Comparison of ENCODE assay signal across 8 cellular contexts in the genomic region with DNA sequence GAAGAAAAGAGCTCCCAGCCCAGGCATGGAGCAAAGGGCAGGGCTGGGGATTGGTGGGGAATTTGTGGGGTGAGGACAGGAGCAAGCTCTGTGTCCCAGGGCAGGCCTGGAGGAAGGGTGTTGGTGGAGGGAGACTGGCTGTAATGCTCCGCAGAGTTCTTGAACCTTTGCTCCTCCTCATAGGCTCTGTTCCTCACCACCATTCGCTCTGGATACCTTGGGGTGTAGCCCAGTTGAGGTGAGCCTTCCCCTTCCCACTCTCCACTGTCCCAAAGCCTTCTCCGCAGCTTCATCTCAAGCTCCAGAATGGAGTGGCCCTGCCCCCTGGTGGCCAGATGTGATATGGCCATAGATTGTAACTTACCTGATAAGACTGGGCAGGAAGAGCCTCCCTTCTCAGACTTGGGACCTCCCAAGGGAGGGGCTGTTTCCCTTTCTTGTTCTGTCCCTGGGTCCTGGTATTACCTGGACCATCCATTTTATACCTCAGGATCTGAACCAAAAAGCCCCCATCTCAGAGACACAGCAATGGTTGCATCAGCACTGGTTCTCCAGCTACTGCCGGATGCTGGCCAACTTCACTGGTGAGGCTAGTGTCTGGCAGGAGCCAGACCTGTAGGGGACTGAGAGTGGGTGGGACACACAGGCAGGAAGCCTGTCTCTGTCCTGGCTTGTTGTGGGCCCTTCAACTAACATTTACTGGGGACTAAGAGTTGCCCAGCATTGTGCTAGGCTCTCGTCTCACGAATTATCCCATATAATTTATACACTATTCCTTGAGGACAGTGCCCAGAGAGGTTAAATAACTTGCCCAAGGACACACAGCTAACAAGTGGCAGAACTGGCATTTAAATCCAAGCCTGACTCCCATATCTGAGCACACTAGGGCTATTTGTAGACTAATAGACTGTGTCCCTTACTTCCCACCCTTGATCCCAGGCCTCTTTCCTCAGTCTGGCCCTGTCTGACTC. TPM values are rescaled to one million over a fixed set of nuclear protein-coding genes. Genes with fewer than 3 reads are reported as not detected.
A peak's percentile ranks its signal among the peaks of the same experiment; 100 is the strongest.
DNase-seq lines count a peak whose midpoint lies in the region; ATAC-seq, FAIRE-seq and TF ChIP-seq lines count a peak whose summit lies in the region.

No MANE protein-coding gene starts in this region.

- peak overlapping the region; percentile 81 for H2AFZ ChIP-seq in neural progenitor cell (replicated peaks)

- peak overlapping the region; percentile 50 for H3K27ac Mint-ChIP-seq in neural progenitor cell
- H3K27ac Mint-ChIP-seq in stimulated activated naive CD8-positive, alpha-beta T cell treated with anti-CD3 and anti-CD28 coated beads, Interleukin-15, amount 100 ng/mL, for 72 hours = no peak overlapping the region

- H3K4me1 Mint-ChIP-seq in neural progenitor cell = peaks cover 4% of the 10 kb centered on the region
- H3K4me1 Mint-ChIP-seq in stimulated activated naive CD8-positive, alpha-beta T cell treated with anti-CD3 and anti-CD28 coated beads, Interleukin-15, amount 100 ng/mL, for 72 hours = peaks cover 27% of the 10 kb centered on the region

- no peak overlapping the region for H3K9ac ChIP-seq in neural progenitor cell

- H3K4me1 ChIP-seq in neural progenitor cell = peaks cover 7% of the 10 kb centered on the region

- no peak for FAIRE-seq in RCC 7860 (lab: Jason Lieb, UNC)

- peak; percentile 94 for ATAC-seq in stimulated activated naive CD8-positive, alpha-beta T cell treated with anti-CD3 and anti-CD28 coated beads, Interleukin-15, amount 100 ng/mL, for 72 hours
- ATAC-seq in GM19467 (IDR thresholded peaks at IDR 0.05; ENCODE audit: unreplicated experiment) = no peak

- H3F3A ChIP-seq in neural progenitor cell (ENCODE audit: low read depth) = peaks cover 8% of the 10 kb centered on the region

- H3K36me3 ChIP-seq in neural progenitor cell = no peaks in the 10 kb centered on the region

- no peak overlapping the region for H3K4me2 ChIP-seq in neural progenitor cell

- H3K27me3 ChIP-seq in neural progenitor cell = no peaks in the 10 kb centered on the region

- H3K9me3 ChIP-seq in neural progenitor cell (ENCODE audit: low read depth) = no peaks in the 10 kb centered on the region

- no peaks in the 10 kb centered on the region for H4K20me1 ChIP-seq in neural progenitor cell (ENCODE audit: low read depth)

- H3K4me3 ChIP-seq in fibroblast of pulmonary artery (replicated peaks; ENCODE audit: low read depth, low read length) (no peak overlapping the region), neural progenitor cell (no peak overlapping the region)

- TF ChIP-seq CTCF in GM12801 (IDR thresholded peaks at IDR 0.05; ENCODE audit: extremely low read depth, insufficient read length) = peak; percentile 49
- TF ChIP-seq CTCF in fibroblast of pulmonary artery (IDR thresholded peaks at IDR 0.05; ENCODE audit: low read length, missing control alignments) = peak; percentile 98
- TF ChIP-seq CTCF in neural progenitor cell (IDR thresholded peaks at IDR 0.05) = peak; percentile 97

- no peak overlapping the region for H3K27ac ChIP-seq in neural progenitor cell

- no peaks in the 10 kb centered on the region for H3K79me2 ChIP-seq in neural progenitor cell (ENCODE audit: low read depth)

- H3K9me3 Mint-ChIP-seq in neural progenitor cell = no peaks in the 10 kb centered on the region
- H3K9me3 Mint-ChIP-seq in stimulated activated naive CD8-positive, alpha-beta T cell treated with anti-CD3 and anti-CD28 coated beads, Interleukin-15, amount 100 ng/mL, for 72 hours = no peaks in the 10 kb centered on the region

- H3K27me3 Mint-ChIP-seq in neural progenitor cell (ENCODE audit: insufficient read depth, low read depth) = peaks cover 20% of the 10 kb centered on the region
- no peaks in the 10 kb centered on the region for H3K27me3 Mint-ChIP-seq in stimulated activated naive CD8-positive, alpha-beta T cell treated with anti-CD3 and anti-CD28 coated beads, Interleukin-15, amount 100 ng/mL, for 72 hours

- peak; percentile 74 for DNase-seq in M059J (ENCODE audit: low read depth)
- DNase-seq in RCC 7860 (ENCODE audit: low spot score) = peak; percentile 51
- DNase-seq in activated T-cell treated with anti-CD3 and anti-CD28 coated beads, Interleukin-2, amount 50 U/mL, for 48 hours = peak; percentile 92 to 94
- DNase-seq in fibroblast of pulmonary artery (ENCODE audit: low read depth) = peak; percentile 86
- peak; percentile 92 for DNase-seq in neural progenitor cell (ENCODE audit: low spot score)
- peak; percentile 80 to 81 for DNase-seq in stimulated activated naive CD8-positive, alpha-beta T cell treated with anti-CD3 and anti-CD28 coated beads, Interleukin-15, amount 100 ng/mL, for 72 hours

- H3K36me3 Mint-ChIP-seq in neural progenitor cell = no peaks in the 10 kb centered on the region

- H3K4me3 Mint-ChIP-seq in neural progenitor cell = no peak overlapping the region
- H3K4me3 Mint-ChIP-seq in stimulated activated naive CD8-positive, alpha-beta T cell treated with anti-CD3 and anti-CD28 coated beads, Interleukin-15, amount 100 ng/mL, for 72 hours = no peak overlapping the region

RNA-seq across cellular contexts. Expression of gene STAC2, which starts 19.1 kb away (rescaled TPM):
- total RNA-seq in M059J (2014; rRNA removed; shearing (Covaris generic)) = 0.07 TPM in 1 of 2 replicates, not detected in the other
- total RNA-seq in neural progenitor cell (ENCODE audit: low replicate concordance) = 0.13 and 0.62 TPM in 2 replicates

RNA-seq across cellular contexts. Expression of gene RPL19, which starts 44.8 kb away (rescaled TPM):
- 1,597 and 1,617 TPM in 2 replicates for total RNA-seq in M059J (2014; rRNA removed; shearing (Covaris generic))
- 2,635 and 2,751 TPM in 2 replicates for total RNA-seq in neural progenitor cell (ENCODE audit: low replicate concordance)

RNA-seq across cellular contexts. Expression of gene CACNB1, which starts 47.4 kb away (rescaled TPM):
- total RNA-seq in M059J (2014; rRNA removed; shearing (Covaris generic)) = 0.59 and 1.2 TPM in 2 replicates
- total RNA-seq in neural progenitor cell (ENCODE audit: low replicate concordance) = 6.3 and 16.5 TPM in 2 replicates
